In the genomic region with DNA sequence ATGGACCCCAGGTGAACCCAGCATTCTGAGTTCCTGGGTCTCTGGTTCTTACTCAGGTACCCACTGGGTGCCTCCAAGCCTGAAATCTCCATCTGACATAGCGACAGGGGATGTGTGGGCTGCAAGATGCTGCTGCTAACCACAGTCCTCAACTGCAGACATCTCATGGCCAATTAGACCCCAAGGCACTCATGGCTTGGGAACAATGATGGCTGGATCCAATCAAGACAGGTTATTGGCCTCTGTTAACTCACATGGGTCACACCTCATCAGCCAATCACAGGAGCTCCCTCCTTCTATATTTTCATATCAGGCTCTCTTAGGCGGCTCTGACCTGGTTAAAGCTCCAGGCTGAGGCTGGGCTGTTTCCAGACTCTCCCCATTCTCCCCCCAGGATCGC, we compare ENCODE assay signal across 1 cellular context.
A peak's percentile ranks its signal among the peaks of the same experiment; 100 is the strongest.
TF ChIP-seq lines count a peak whose summit lies in the region.

No MANE protein-coding gene starts in this region.

TF ChIP-seq in Ishikawa, 13 proteins besides CTCF, POLR2A, EP300 and RAD21:
- TF ChIP-seq REST (IDR thresholded peaks at IDR 0.05; ENCODE audit: low read depth) = no peak
- no peak for TF ChIP-seq CREB1 (IDR thresholded peaks at IDR 0.05; ENCODE audit: low read depth)
- TF ChIP-seq MAX (IDR thresholded peaks at IDR 0.05) = peak; percentile 82
TF ChIP-seq in Ishikawa: peak in this region for 1.
